ENCODE assay signal across 1 cellular context in the genomic region with DNA sequence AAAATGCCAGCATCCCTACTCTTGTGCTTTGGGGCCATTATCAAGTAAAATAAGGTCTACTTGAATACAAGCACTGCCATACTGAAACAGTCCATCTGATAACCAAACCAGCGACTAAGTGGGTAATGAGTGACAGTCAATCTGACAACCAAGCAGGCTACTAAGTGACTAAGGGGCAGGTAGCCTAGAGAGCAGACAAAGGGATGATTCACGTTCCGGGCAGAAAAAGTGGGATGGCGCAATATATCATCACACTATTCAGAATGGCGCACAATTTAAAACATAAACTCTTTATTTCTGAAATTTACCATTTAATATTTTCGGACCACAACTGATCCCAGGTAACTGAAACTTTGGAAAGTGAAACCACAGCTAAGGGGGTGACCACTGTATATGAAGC.
TF ChIP-seq lines count a peak whose summit lies in the region.

No MANE protein-coding gene starts in this region.

TF ChIP-seq in K562, 482 proteins besides CTCF, POLR2A, EP300 and RAD21:
- TF ChIP-seq ZNF431 (CRISPR knock-in tag; IDR thresholded peaks at IDR 0.05) = no peak
- TF ChIP-seq, protein P1, sequence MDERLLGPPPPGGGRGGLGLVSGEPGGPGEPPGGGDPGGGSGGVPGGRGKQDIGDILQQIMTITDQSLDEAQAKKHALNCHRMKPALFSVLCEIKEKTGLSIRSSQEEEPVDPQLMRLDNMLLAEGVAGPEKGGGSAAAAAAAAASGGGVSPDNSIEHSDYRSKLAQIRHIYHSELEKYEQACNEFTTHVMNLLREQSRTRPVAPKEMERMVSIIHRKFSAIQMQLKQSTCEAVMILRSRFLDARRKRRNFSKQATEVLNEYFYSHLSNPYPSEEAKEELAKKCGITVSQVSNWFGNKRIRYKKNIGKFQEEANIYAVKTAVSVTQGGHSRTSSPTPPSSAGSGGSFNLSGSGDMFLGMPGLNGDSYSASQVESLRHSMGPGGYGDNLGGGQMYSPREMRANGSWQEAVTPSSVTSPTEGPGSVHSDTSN (CRISPR knock-in tag; IDR thresholded peaks at IDR 0.05; ENCODE audit: low read depth) = no peak
- TF ChIP-seq, protein P1 (tag; conservative IDR thresholded peaks at IDR 0.05; ENCODE audit: low read depth) = no peak
- no peak for TF ChIP-seq PCBP1 (IDR thresholded peaks at IDR 0.05; ENCODE audit: low read depth, low read length, poor library complexity, severe bottlenecking)
- TF ChIP-seq CEBPG (CRISPR knock-in tag; IDR thresholded peaks at IDR 0.05) = no peak
- peak in 1 of 2 experiments; percentile 57; a peak in 1 of 4 replicates for TF ChIP-seq CEBPG (tag; conservative IDR thresholded peaks at IDR 0.05 in 1 of 2, IDR thresholded peaks at IDR 0.05 in 1 of 2)
- no peak for TF ChIP-seq MCM2 (IDR thresholded peaks at IDR 0.05; ENCODE audit: low read depth)
- TF ChIP-seq HDAC2 (IDR thresholded peaks at IDR 0.05) = no peak
- no peak for TF ChIP-seq POLR3A (IDR thresholded peaks at IDR 0.05; ENCODE audit: borderline replicate concordance, extremely low read depth, insufficient read depth, insufficient read length)
- TF ChIP-seq, protein P2, sequence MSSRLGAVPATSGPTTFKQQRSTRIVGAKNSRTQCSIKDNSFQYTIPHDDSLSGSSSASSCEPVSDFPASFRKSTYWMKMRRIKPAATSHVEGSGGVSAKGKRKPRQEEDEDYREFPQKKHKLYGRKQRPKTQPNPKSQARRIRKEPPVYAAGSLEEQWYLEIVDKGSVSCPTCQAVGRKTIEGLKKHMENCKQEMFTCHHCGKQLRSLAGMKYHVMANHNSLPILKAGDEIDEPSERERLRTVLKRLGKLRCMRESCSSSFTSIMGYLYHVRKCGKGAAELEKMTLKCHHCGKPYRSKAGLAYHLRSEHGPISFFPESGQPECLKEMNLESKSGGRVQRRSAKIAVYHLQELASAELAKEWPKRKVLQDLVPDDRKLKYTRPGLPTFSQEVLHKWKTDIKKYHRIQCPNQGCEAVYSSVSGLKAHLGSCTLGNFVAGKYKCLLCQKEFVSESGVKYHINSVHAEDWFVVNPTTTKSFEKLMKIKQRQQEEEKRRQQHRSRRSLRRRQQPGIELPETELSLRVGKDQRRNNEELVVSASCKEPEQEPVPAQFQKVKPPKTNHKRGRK (tag; IDR thresholded peaks at IDR 0.05) = no peak
- TF ChIP-seq EHMT2 (IDR thresholded peaks at IDR 0.05) = no peak
- TF ChIP-seq TSC22D4 (tag; IDR thresholded peaks at IDR 0.05) = no peak
- TF ChIP-seq, protein P3, sequence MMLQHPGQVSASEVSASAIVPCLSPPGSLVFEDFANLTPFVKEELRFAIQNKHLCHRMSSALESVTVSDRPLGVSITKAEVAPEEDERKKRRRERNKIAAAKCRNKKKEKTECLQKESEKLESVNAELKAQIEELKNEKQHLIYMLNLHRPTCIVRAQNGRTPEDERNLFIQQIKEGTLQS (IDR thresholded peaks at IDR 0.05) = peak; percentile 19; the same call in 1 of the 2 replicates
- TF ChIP-seq, protein P3 (CRISPR knock-in tag; conservative IDR thresholded peaks at IDR 0.05) = no peak
- TF ChIP-seq, protein P4, sequence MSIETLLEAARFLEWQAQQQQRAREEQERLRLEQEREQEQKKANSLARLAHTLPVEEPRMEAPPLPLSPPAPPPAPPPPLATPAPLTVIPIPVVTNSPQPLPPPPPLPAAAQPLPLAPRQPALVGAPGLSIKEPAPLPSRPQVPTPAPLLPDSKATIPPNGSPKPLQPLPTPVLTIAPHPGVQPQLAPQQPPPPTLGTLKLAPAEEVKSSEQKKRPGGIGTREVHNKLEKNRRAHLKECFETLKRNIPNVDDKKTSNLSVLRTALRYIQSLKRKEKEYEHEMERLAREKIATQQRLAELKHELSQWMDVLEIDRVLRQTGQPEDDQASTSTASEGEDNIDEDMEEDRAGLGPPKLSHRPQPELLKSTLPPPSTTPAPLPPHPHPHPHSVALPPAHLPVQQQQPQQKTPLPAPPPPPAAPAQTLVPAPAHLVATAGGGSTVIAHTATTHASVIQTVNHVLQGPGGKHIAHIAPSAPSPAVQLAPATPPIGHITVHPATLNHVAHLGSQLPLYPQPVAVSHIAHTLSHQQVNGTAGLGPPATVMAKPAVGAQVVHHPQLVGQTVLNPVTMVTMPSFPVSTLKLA (conservative IDR thresholded peaks at IDR 0.05) = no peak
- no peak for TF ChIP-seq NCOA2 (IDR thresholded peaks at IDR 0.05; ENCODE audit: partially characterized antibody in 2 of 2)
- TF ChIP-seq, protein P5, sequence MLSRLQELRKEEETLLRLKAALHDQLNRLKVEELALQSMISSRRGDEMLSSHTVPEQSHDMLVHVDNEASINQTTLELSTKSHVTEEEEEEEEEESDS (CRISPR knock-in tag; IDR thresholded peaks at IDR 0.05) = no peak
